15 cellular contexts compared by ENCODE assay signal in genomic region chr13:73096173-73097117, GRCh38. TPM values are rescaled to one million over a fixed set of nuclear protein-coding genes. Genes with fewer than 3 reads are reported as not detected.
DNase-seq lines count a peak whose midpoint lies in the region; ATAC-seq, FAIRE-seq and TF ChIP-seq lines count a peak whose summit lies in the region.
"Had no signal": no experiment of that assay in that cellular context is flagged by ENCODE, and none has a peak within 500 bp of the region (broad histone marks: within the 10 kb centered on the region; RNA-seq: fewer than 3 reads in every experiment).

No MANE protein-coding gene starts in this region.

- H3K9me3 Mint-ChIP-seq in progenitor cell of endocrine pancreas (ENCODE audit: low read depth): peaks cover 11% of the 10 kb centered on the region
- H3K9me3 Mint-ChIP-seq: activated naive CD4-positive, alpha-beta T cell treated with anti-CD3 and anti-CD28 coated beads, Interleukin-2, amount 50 U/mL, for 24 hours had no signal

- DNase-seq in ELR (ENCODE audit: low read depth) (peak; percentile 28), MG63 (peak; percentile 30), bronchial epithelial cell (ENCODE audit: low read depth) (peak; percentile 82), progenitor cell of endocrine pancreas (ENCODE audit: low spot score, unreplicated experiment) (no peak), T1000 (lab: John Stamatoyannopoulos, UW) (no peak), tibial nerve (ENCODE audit: low spot score in 2 of 2) (no peak)
- no peak for DNase-seq in effector CD8-positive, alpha-beta T cell (lab: John Stamatoyannopoulos, UW)
- DNase-seq: activated CD4-positive, alpha-beta T cell treated with anti-CD3 and anti-CD28 coated beads, Interleukin-2, amount 50 U/mL, for 1 hour; DMS153; left colon; NCI-H187; NCI-H446 treated with DMSO at 0.1 percent for 48 hours had no signal

- H3K36me3 Mint-ChIP-seq in progenitor cell of endocrine pancreas (ENCODE audit: insufficient read depth): peaks cover 1% of the 10 kb centered on the region
- H3K36me3 Mint-ChIP-seq: activated naive CD4-positive, alpha-beta T cell treated with anti-CD3 and anti-CD28 coated beads, Interleukin-2, amount 50 U/mL, for 24 hours had no signal

- no peak for ATAC-seq in HG02840 (IDR thresholded peaks at IDR 0.05; ENCODE audit: low FRiP score, unreplicated experiment)
- ATAC-seq: left colon had no signal

- H3K4me1 ChIP-seq in tibial nerve: no peaks in the 10 kb centered on the region

- FAIRE-seq in bronchial epithelial cell (lab: Jason Lieb, UNC): no peak

- H3K4me3 Mint-ChIP-seq in progenitor cell of endocrine pancreas (ENCODE audit: low read depth): no peak overlapping the region
- H3K4me3 Mint-ChIP-seq: activated naive CD4-positive, alpha-beta T cell treated with anti-CD3 and anti-CD28 coated beads, Interleukin-2, amount 50 U/mL, for 24 hours had no signal

- no peaks in the 10 kb centered on the region for H3K36me3 ChIP-seq in MG63
- H3K36me3 ChIP-seq in bronchial epithelial cell (ENCODE audit: control insufficient read depth, insufficient read depth, low read length): no peaks in the 10 kb centered on the region
- H3K36me3 ChIP-seq in tibial nerve: no peaks in the 10 kb centered on the region

- no peak overlapping the region for H3K27ac ChIP-seq in tibial nerve
- H3K27ac ChIP-seq: skin epidermis had no signal

- H3K27me3 Mint-ChIP-seq in progenitor cell of endocrine pancreas: no peaks in the 10 kb centered on the region
- H3K27me3 Mint-ChIP-seq: activated naive CD4-positive, alpha-beta T cell treated with anti-CD3 and anti-CD28 coated beads, Interleukin-2, amount 50 U/mL, for 24 hours had no signal

- no peaks in the 10 kb centered on the region for H3K27me3 ChIP-seq in MG63
- no peaks in the 10 kb centered on the region for H3K27me3 ChIP-seq in bronchial epithelial cell (ENCODE audit: control insufficient read depth, insufficient read depth, low read length)
- H3K27me3 ChIP-seq in tibial nerve: no peaks in the 10 kb centered on the region

- TF ChIP-seq CTCF in bronchial epithelial cell (IDR thresholded peaks at IDR 0.05; ENCODE audit: insufficient read depth, low read length, severe bottlenecking) (no peak), progenitor cell of endocrine pancreas (IDR thresholded peaks at IDR 0.05; ENCODE audit: unreplicated experiment) (no peak), tibial nerve (IDR thresholded peaks at IDR 0.05) (no peak)

- no peak overlapping the region for H3K4me3 ChIP-seq in MG63
- H3K4me3 ChIP-seq in bronchial epithelial cell (ENCODE audit: low read depth, low read length): no peak overlapping the region
- no peak overlapping the region for H3K4me3 ChIP-seq in tibial nerve
- H3K4me3 ChIP-seq: skin epidermis had no signal

- 67 to 74% methylated on average over 8 of the region's 8 CpGs for WGBS in tibial nerve, 2 donors

- H3K27ac Mint-ChIP-seq in progenitor cell of endocrine pancreas: peak overlapping the region; percentile 59
- H3K27ac Mint-ChIP-seq: activated naive CD4-positive, alpha-beta T cell treated with anti-CD3 and anti-CD28 coated beads, Interleukin-2, amount 50 U/mL, for 24 hours had no signal

- H3K4me1 Mint-ChIP-seq in progenitor cell of endocrine pancreas (ENCODE audit: low read depth): peaks cover 6% of the 10 kb centered on the region
- H3K4me1 Mint-ChIP-seq: activated naive CD4-positive, alpha-beta T cell treated with anti-CD3 and anti-CD28 coated beads, Interleukin-2, amount 50 U/mL, for 24 hours had no signal

- TF ChIP-seq EP300 in tibial nerve (IDR thresholded peaks at IDR 0.05): no peak

- no peak for TF ChIP-seq POLR2A in tibial nerve (IDR thresholded peaks at IDR 0.05)

- H3K9me3 ChIP-seq in MG63 (no peaks in the 10 kb centered on the region), tibial nerve (peaks cover 0 to 3% (median 0%) of the 10 kb centered on the region in 4 donors)

RNA-seq across cellular contexts. Expression of gene KLF5, which starts 37.6 kb away (rescaled TPM):
- 2.6 and 4.4 TPM in 2 replicates for total RNA-seq in MG63 (2014; rRNA removed; shearing (Covaris generic); ENCODE audit: low replicate concordance)
- total RNA-seq in bronchial epithelial cell (48.4 and 65.5 TPM in 2 replicates), progenitor cell of endocrine pancreas (111 and 119 TPM in 2 replicates), tibial nerve (100 to 1,000 TPM in 2 of 4 donors, 10 to 100 TPM in 2; 26.4 to 109 (median 85.4) TPM)

Comparison
In these comparisons a context has a peak if more than half of its experiments do, and no peak if none do; other contexts are left out.
1. DNase-seq: peak in ELR (single experiment), MG63 (single experiment) and bronchial epithelial cell (single experiment); none in progenitor cell of endocrine pancreas (single experiment), T1000 (single experiment), effector CD8-positive, alpha-beta T cell (single experiment) and tibial nerve (0 of 2).